18 cellular contexts compared by ENCODE assay signal in genomic region chr1:34131396-34132160, GRCh38. TPM values are rescaled to one million over a fixed set of nuclear protein-coding genes. Genes with fewer than 3 reads are reported as not detected.
DNase-seq lines count a peak whose midpoint lies in the region; ATAC-seq and TF ChIP-seq lines count a peak whose summit lies in the region.
"Had no signal": no experiment of that assay in that cellular context is flagged by ENCODE, and none has a peak within 500 bp of the region (broad histone marks: within the 10 kb centered on the region; RNA-seq: fewer than 3 reads in every experiment).

No MANE protein-coding gene starts in this region.

- no peaks in the 10 kb centered on the region for H3K27me3 ChIP-seq in BLaER1 treated with 17β-estradiol and CSF1 and Interleukin-3, amounts not matched to agents 10 nM and 100 nM
- H3K27me3 ChIP-seq in H9 (ENCODE audit: insufficient read depth, low read length) (no peaks in the 10 kb centered on the region), neural progenitor cell (no peaks in the 10 kb centered on the region)

- no peaks in the 10 kb centered on the region for H3K9me3 ChIP-seq in BLaER1 treated with 17β-estradiol and CSF1 and Interleukin-3, amounts not matched to agents 10 nM and 100 nM (replicated peaks in 1 of 11)
- no peaks in the 10 kb centered on the region for H3K9me3 ChIP-seq in H9 (ENCODE audit: control insufficient read depth, low read depth, low read length)
- no peaks in the 10 kb centered on the region for H3K9me3 ChIP-seq in neural progenitor cell (ENCODE audit: low read depth)

- H3K79me2 ChIP-seq in H9 (ENCODE audit: insufficient read depth, low read length) = no peaks in the 10 kb centered on the region; the same call in 1 of the 2 replicates
- H3K79me2 ChIP-seq in neural progenitor cell (ENCODE audit: low read depth) = no peaks in the 10 kb centered on the region

- WGBS in H9 (ENCODE audit: extremely low coverage, insufficient read length, low lambda C conversion rate) = no CpG with 5 or more reads among the region's 3 CpGs

- no peaks in the 10 kb centered on the region for H3K9me3 Mint-ChIP-seq in H9
- no peaks in the 10 kb centered on the region for H3K9me3 Mint-ChIP-seq in neural progenitor cell
- H3K9me3 Mint-ChIP-seq: GM23338 had no signal

- no peak overlapping the region for H2BK120ac ChIP-seq in H9 (ENCODE audit: low read depth, low read length, poor library complexity, severe bottlenecking)

- H3K4me1 ChIP-seq in BLaER1 treated with 17β-estradiol and CSF1 and Interleukin-3, amounts not matched to agents 10 nM and 100 nM = peaks cover 31 to 57% (median 48%) of the 10 kb centered on the region in 10 experiments
- H3K4me1 ChIP-seq in H9 (ENCODE audit: insufficient read depth, low read length) (no peaks in the 10 kb centered on the region), neural progenitor cell (no peaks in the 10 kb centered on the region)

- H2BK15ac ChIP-seq in H9 (ENCODE audit: low read depth, low read length) = no peak overlapping the region

- no peak overlapping the region for H3K23ac ChIP-seq in H9 (ENCODE audit: insufficient read length, low read depth, low read length)

- H3K18ac ChIP-seq in H9 (ENCODE audit: insufficient read length, low read depth, low read length) = no peak overlapping the region

- H3K27me3 Mint-ChIP-seq in H9 (ENCODE audit: low read depth) = no peaks in the 10 kb centered on the region
- peaks cover 6% of the 10 kb centered on the region for H3K27me3 Mint-ChIP-seq in neural progenitor cell (ENCODE audit: insufficient read depth, low read depth)

- peak overlapping the region in 7 of 11 experiments; percentile 17 to 49 (median 43); a peak in 12 of 22 replicates for H3K4me2 ChIP-seq in BLaER1 treated with 17β-estradiol and CSF1 and Interleukin-3, amounts not matched to agents 10 nM and 100 nM
- H3K4me2 ChIP-seq in H9 (ENCODE audit: insufficient read depth, insufficient read length, low read length) = no peak overlapping the region
- H3K4me2 ChIP-seq in neural progenitor cell = no peak overlapping the region
- H3K4me2 ChIP-seq: GM23338 had no signal

- no peak for TF ChIP-seq CTCF in H9 (conservative IDR thresholded peaks at IDR 0.05)
- no peak for TF ChIP-seq CTCF in neural progenitor cell (IDR thresholded peaks at IDR 0.05)

- H3K36me3 Mint-ChIP-seq in H9 (ENCODE audit: insufficient read depth in 1 of 3, low read depth in 3 of 3) = peaks cover 1 to 13% (median 2%) of the 10 kb centered on the region in 3 experiments; a peak in 4 of 7 replicates
- H3K36me3 Mint-ChIP-seq in neural progenitor cell = no peaks in the 10 kb centered on the region

- H2BK20ac ChIP-seq in H9 (ENCODE audit: low read depth, low read length, poor library complexity, severe bottlenecking) = no peak overlapping the region

- H3K4ac ChIP-seq in H9 (ENCODE audit: low read depth, low read length) = no peak overlapping the region

- ATAC-seq in HG03457 (IDR thresholded peaks at IDR 0.05; ENCODE audit: unreplicated experiment) = no peak
- ATAC-seq: GM23338, HepG2, PC-3 had no signal

- no peaks in the 10 kb centered on the region; a peak in 1 of 22 replicates for H4K20me1 ChIP-seq in BLaER1 treated with 17β-estradiol and CSF1 and Interleukin-3, amounts not matched to agents 10 nM and 100 nM
- H4K20me1 ChIP-seq in H9 (ENCODE audit: control insufficient read depth, insufficient read depth, insufficient read length) = no peaks in the 10 kb centered on the region
- no peaks in the 10 kb centered on the region for H4K20me1 ChIP-seq in neural progenitor cell (ENCODE audit: low read depth)

- H4K91ac ChIP-seq in H9 (ENCODE audit: insufficient read length, low read depth, low read length) = no peak overlapping the region

- no peak overlapping the region for H2AFZ ChIP-seq in H9 (ENCODE audit: low read length)
- no peak overlapping the region for H2AFZ ChIP-seq in neural progenitor cell (replicated peaks)
- H2AFZ ChIP-seq: GM23338 had no signal

- no peaks in the 10 kb centered on the region for H3F3A ChIP-seq in neural progenitor cell (ENCODE audit: low read depth)

- H3K56ac ChIP-seq in H9 (ENCODE audit: insufficient read length, low read depth, low read length) = no peak overlapping the region

- H2AK5ac ChIP-seq in H9 (ENCODE audit: insufficient read length, low read length) = no peak overlapping the region

- no peaks in the 10 kb centered on the region for H3K79me1 ChIP-seq in H9 (ENCODE audit: insufficient read depth, low read depth, low read length, poor library complexity, severe bottlenecking)

- no peak overlapping the region for H3K9ac ChIP-seq in BLaER1 treated with 17β-estradiol and CSF1 and Interleukin-3, amounts not matched to agents 10 nM and 100 nM
- H3K9ac ChIP-seq in H9 (ENCODE audit: extremely low read depth, insufficient read length, low read length) (no peak overlapping the region), neural progenitor cell (no peak overlapping the region)

- H3K4me3 Mint-ChIP-seq in H9 (no peak overlapping the region), neural progenitor cell (no peak overlapping the region)
- H3K4me3 Mint-ChIP-seq: GM23338 had no signal

- H3K27ac Mint-ChIP-seq in H9 (peak overlapping the region in 2 of 3 experiments; percentile 7 to 85; a peak in 3 of 7 replicates), neural progenitor cell (peak overlapping the region; percentile 39)
- H3K27ac Mint-ChIP-seq: GM23338 had no signal

- H3K4me3 ChIP-seq in BLaER1 treated with 17β-estradiol and CSF1 and Interleukin-3, amounts not matched to agents 10 nM and 100 nM = no peak overlapping the region
- H3K4me3 ChIP-seq in neural progenitor cell = no peak overlapping the region
- H3K4me3 ChIP-seq: GM23338 had no signal

- no peaks in the 10 kb centered on the region for H3K36me3 ChIP-seq in BLaER1 treated with 17β-estradiol and CSF1 and Interleukin-3, amounts not matched to agents 10 nM and 100 nM
- H3K36me3 ChIP-seq in neural progenitor cell = no peaks in the 10 kb centered on the region

- H2BK5ac ChIP-seq in H9 (ENCODE audit: insufficient read length, low read length) = no peak overlapping the region

- H3K27ac ChIP-seq in BLaER1 treated with 17β-estradiol and CSF1 and Interleukin-3, amounts not matched to agents 10 nM and 100 nM = no peak overlapping the region
- H3K27ac ChIP-seq in H9 (ENCODE audit: insufficient read length, low read depth, low read length) (no peak overlapping the region), neural progenitor cell (no peak overlapping the region)
- H3K27ac ChIP-seq: C4-2B, RWPE1 had no signal

- H3T11ph ChIP-seq in H9 (ENCODE audit: low read length) = no peak overlapping the region

- H4K8ac ChIP-seq in H9 (replicated peaks; ENCODE audit: insufficient read length, low read depth, low read length) = no peak overlapping the region

- H3K14ac ChIP-seq in H9 (ENCODE audit: insufficient read depth, low read length) = no peak overlapping the region

- H3K4me1 Mint-ChIP-seq in H9 (no peaks in the 10 kb centered on the region; a peak in 1 of 4 replicates), neural progenitor cell (no peaks in the 10 kb centered on the region)

- H2BK12ac ChIP-seq in H9 (ENCODE audit: insufficient read length, low read depth, low read length) = no peak overlapping the region

- no peaks in the 10 kb centered on the region for H3K23me2 ChIP-seq in H9 (ENCODE audit: insufficient read length, low read depth, low read length, poor library complexity, severe bottlenecking)

- H4K5ac ChIP-seq in H9 (ENCODE audit: insufficient read length, low read depth, low read length) = no peak overlapping the region

- DNase-seq in H9 (no peak), ecto neural progenitor cell (ENCODE audit: low spot score) (peak; percentile 23), neural progenitor cell (ENCODE audit: low spot score) (no peak), GF-D8 (lab: John Stamatoyannopoulos, UW) (no peak), T-helper 9 cell (no peak)
- DNase-seq: DMS79 treated with DMSO at 0.1 percent for 48 hours, KBM-7, NCI-H1436, NCI-H1930, NCI-H526, PC-3, SIG-M5 had no signal

RNA-seq across cellular contexts. Expression of gene CSMD2, which starts 33.5 kb away (rescaled TPM):
- 5.2 and 6.4 TPM in 2 replicates for total RNA-seq in H9 (2021)
- total RNA-seq in neural progenitor cell (ENCODE audit: low replicate concordance) = 2.6 and 3.5 TPM in 2 replicates
- total RNA-seq: HepG2, PC-3 had no signal

RNA-seq across cellular contexts. Expression of gene C1orf94, which starts 45.1 kb away (rescaled TPM):
- 0.98 and 1.9 TPM in 2 replicates for total RNA-seq in H9 (2021)
- 0.19 and 0.37 TPM in 2 replicates for total RNA-seq in neural progenitor cell (ENCODE audit: low replicate concordance)
- total RNA-seq: HepG2, PC-3 had no signal

Comparison
In these comparisons a context has a peak if more than half of its experiments do, and no peak if none do; other contexts are left out.
1. H3K4me2 ChIP-seq: peak in BLaER1 treated with 17β-estradiol and CSF1 and Interleukin-3, amounts not matched to agents 10 nM and 100 nM (7 of 11); none in H9 (single experiment) and neural progenitor cell (single experiment).